Comparison of ENCODE assay signal across 14 cellular contexts in genomic region chr21:40844935-40845334, GRCh38. TPM values are rescaled to one million over a fixed set of nuclear protein-coding genes. Genes with fewer than 3 reads are reported as not detected.
A peak's percentile ranks its signal among the peaks of the same experiment; 100 is the strongest.
DNase-seq lines count a peak whose midpoint lies in the region; ATAC-seq, FAIRE-seq and TF ChIP-seq lines count a peak whose summit lies in the region.
"Had no signal": no experiment of that assay in that cellular context is flagged by ENCODE, and none has a peak within 500 bp of the region (broad histone marks: within the 10 kb centered on the region; RNA-seq: fewer than 3 reads in every experiment).

No MANE protein-coding gene starts in this region.

- H3K9me3 ChIP-seq in keratinocyte (ENCODE audit: control insufficient read depth, low read depth, low read length) = no peaks in the 10 kb centered on the region
- no peaks in the 10 kb centered on the region for H3K9me3 ChIP-seq in CD8-positive, alpha-beta T cell (ENCODE audit: low read length)

- H3K4me1 ChIP-seq in keratinocyte (ENCODE audit: control insufficient read depth, extremely low read depth, insufficient read depth, low read length) = peaks cover 50% of the 10 kb centered on the region
- H3K4me1 ChIP-seq in CD8-positive, alpha-beta T cell (ENCODE audit: insufficient read depth, low read length) = no peaks in the 10 kb centered on the region

- H3K4me1 Mint-ChIP-seq in HFFc6 (ENCODE audit: low read depth) = peaks cover 59% of the 10 kb centered on the region
- no peaks in the 10 kb centered on the region for H3K4me1 Mint-ChIP-seq in CD8-positive, alpha-beta T cell (ENCODE audit: low read depth)

- dilution Hi-C loops in keratinocyte (cut with MboI; ENCODE audit: extremely low pct_ligation_motif_present, low sequenced_read_pairs) = no loop called here

- H3K9ac ChIP-seq in keratinocyte (ENCODE audit: control insufficient read depth, extremely low read depth, insufficient read depth, low read length) = peak overlapping the region; percentile 72

- peaks cover 5% of the 10 kb centered on the region for H3K27me3 Mint-ChIP-seq in HFFc6 (ENCODE audit: insufficient read depth)
- H3K27me3 Mint-ChIP-seq in CD8-positive, alpha-beta T cell (ENCODE audit: low read depth) = peaks cover 58% of the 10 kb centered on the region

- H3K4me3 Mint-ChIP-seq in HFFc6 = peak overlapping the region; percentile 86
- no peak overlapping the region for H3K4me3 Mint-ChIP-seq in CD8-positive, alpha-beta T cell
- H3K4me3 Mint-ChIP-seq: H9 had no signal

- H3K79me2 ChIP-seq in keratinocyte (ENCODE audit: control insufficient read depth, insufficient read depth, low read length) = peaks cover 22% of the 10 kb centered on the region

- peak; percentile 97 for FAIRE-seq in keratinocyte (lab: Jason Lieb, UNC)

- DNase-seq in HFFc6 = no peak
- peak; percentile 75 for DNase-seq in NCI-H69 (lab: John Stamatoyannopoulos, UW)
- DNase-seq in keratinocyte (ENCODE audit: low read depth, low spot score) = peak; percentile 17
- no peak for DNase-seq in CD8-positive, alpha-beta T cell
- no peak for DNase-seq in stimulated activated naive CD4-positive, alpha-beta T cell treated with Interleukin-2 at 50 U/mL for 16 hours (lab: John Stamatoyannopoulos, UW)
- DNase-seq: H9, Karpas-422, NCI-H1417 treated with DMSO at 0.1 percent for 48 hours, NCI-H1930, NCI-H524, SIG-M5 had no signal

- H4K20me1 ChIP-seq in keratinocyte (ENCODE audit: control insufficient read depth, extremely low read depth, insufficient read depth, low read length) = no peaks in the 10 kb centered on the region

- peak overlapping the region; percentile 92 for H3K27ac Mint-ChIP-seq in HFFc6
- H3K27ac Mint-ChIP-seq in CD8-positive, alpha-beta T cell = no peak overlapping the region
- H3K27ac Mint-ChIP-seq: H9 had no signal

- no peaks in the 10 kb centered on the region for H3K36me3 ChIP-seq in keratinocyte (ENCODE audit: control insufficient read depth in 2 of 2, extremely low read depth in 1 of 2, insufficient read depth in 2 of 2, low read length in 2 of 2)
- H3K36me3 ChIP-seq in CD8-positive, alpha-beta T cell (ENCODE audit: insufficient read depth, low read length) = no peaks in the 10 kb centered on the region

- H3K4me2 ChIP-seq in keratinocyte (ENCODE audit: control insufficient read depth, extremely low read depth, insufficient read depth, low read depth, low read length) = peak overlapping the region; percentile 89

- H3K9me3 Mint-ChIP-seq in HFFc6 = peaks cover 7% of the 10 kb centered on the region; the same call in 1 of the 2 replicates
- H3K9me3 Mint-ChIP-seq in CD8-positive, alpha-beta T cell = no peaks in the 10 kb centered on the region
- H3K9me3 Mint-ChIP-seq: H9 had no signal

- no peaks in the 10 kb centered on the region for H3K27me3 ChIP-seq in keratinocyte (ENCODE audit: control insufficient read depth, extremely low read depth, insufficient read depth, low read length)
- H3K27me3 ChIP-seq in CD8-positive, alpha-beta T cell (ENCODE audit: insufficient read depth, low read length) = peaks cover 11% of the 10 kb centered on the region

- intact Hi-C loops in CD8-positive, alpha-beta T cell (cut with DNase I, micrococcal nuclease) = no loop called here

- H3K27ac ChIP-seq in cingulate gyrus (ENCODE audit: low read depth, low read length) = peak overlapping the region; percentile 24
- H3K27ac ChIP-seq in keratinocyte (ENCODE audit: control insufficient read depth, insufficient read depth, low read length) = peak overlapping the region; percentile 90
- no peak overlapping the region for H3K27ac ChIP-seq in CD8-positive, alpha-beta T cell (ENCODE audit: low read depth, low read length)
- H3K27ac ChIP-seq: C4-2B had no signal

- no peak for ATAC-seq in HG03045 (IDR thresholded peaks at IDR 0.05; ENCODE audit: unreplicated experiment)
- ATAC-seq in CD8-positive, alpha-beta T cell = no peak

- no peak for TF ChIP-seq CTCF in HFFc6 (IDR thresholded peaks at IDR 0.05)
- TF ChIP-seq CTCF in keratinocyte (optimal IDR thresholded peaks at IDR 0.05 in 1 of 3, IDR thresholded peaks at IDR 0.05 in 1 of 3, conservative IDR thresholded peaks at IDR 0.05 in 1 of 3; ENCODE audit: extremely low read depth in 1 of 3, insufficient read depth in 2 of 3, low read length in 3 of 3) = no peak
- TF ChIP-seq CTCF in CD8-positive, alpha-beta T cell (IDR thresholded peaks at IDR 0.05) = no peak

- H3K9me1 ChIP-seq in keratinocyte (ENCODE audit: control insufficient read depth, extremely low read depth, insufficient read depth, low read length) = no peaks in the 10 kb centered on the region

- CTCF ChIA-PET in CD8-positive, alpha-beta T cell (lab: Charles Lee) = interaction anchor here (0.6 kb wide), 1 partner anchor 11 kb away, joined by 3 read pairs; no protein-coding TSS in a partner anchor

- H2AFZ ChIP-seq in keratinocyte (ENCODE audit: control insufficient read depth, low read length) = peak overlapping the region; percentile 6

- H3K36me3 Mint-ChIP-seq in HFFc6 (ENCODE audit: low read depth) = no peaks in the 10 kb centered on the region
- no peaks in the 10 kb centered on the region for H3K36me3 Mint-ChIP-seq in CD8-positive, alpha-beta T cell

- POLR2A ChIA-PET in CD8-positive, alpha-beta T cell (lab: Charles Lee) = no interaction called here

- peak overlapping the region; percentile 23 to 78 (median 74) for H3K4me3 ChIP-seq in keratinocyte (ENCODE audit: control insufficient read depth in 2 of 3, extremely low read depth in 1 of 3, insufficient read depth in 2 of 3, low read depth in 1 of 3, low read length in 3 of 3)
- no peak overlapping the region for H3K4me3 ChIP-seq in CD8-positive, alpha-beta T cell (ENCODE audit: low read depth, low read length)

RNA-seq across cellular contexts. Expression of gene DSCAM, which starts 2.0 kb away (rescaled TPM):
- 1 to 10 TPM; 1.0 to 1.3 (median 1.1) TPM for total RNA-seq in HFFc6 (2021; fragmentation: NEBNext Ultra II Directional; extraction: Animal tissue kit (Norgen Biotek cat#: 25700))
- polyA plus RNA-seq in keratinocyte = 1.5 to 3.2 TPM (median 2.1 TPM) in 3 replicates
- 0.45 TPM for polyA plus RNA-seq in keratinocyte (2011; ENCODE audit: low read depth)
- 1.4 TPM in 2 replicates for polyA plus RNA-seq in keratinocyte (2011; cell fraction: cytosol; rRNA removed)
- polyA plus RNA-seq in keratinocyte (2011; cell fraction: nucleus; rRNA removed) = 5.0 TPM in 2 replicates
- polyA plus RNA-seq in keratinocyte (2012; ENCODE audit: low replicate concordance) = 0.72 and 3.1 TPM in 2 replicates
- 4.1 to 9.3 TPM (median 6.8 TPM) in 3 replicates for polyA minus RNA-seq in keratinocyte
- polyA minus RNA-seq in keratinocyte (2011; cell fraction: cytosol; rRNA and poly(A)+ RNA removed) = 2.5 TPM
- polyA minus RNA-seq in keratinocyte (2011; cell fraction: nucleus; rRNA and poly(A)+ RNA removed) = 12.2 and 16.9 TPM in 2 replicates
- total RNA-seq in CD8-positive, alpha-beta T cell = not detected

Comparison
In these comparisons a context has a peak if more than half of its experiments do, and no peak if none do; other contexts are left out.
1. DNase-seq: peak in NCI-H69 (single experiment) and keratinocyte (single experiment); none in HFFc6 (single experiment), CD8-positive, alpha-beta T cell (0 of 7) and stimulated activated naive CD4-positive, alpha-beta T cell treated with Interleukin-2 at 50 U/mL for 16 hours (single experiment).